9 cellular contexts compared by ENCODE assay signal in the genomic region with DNA sequence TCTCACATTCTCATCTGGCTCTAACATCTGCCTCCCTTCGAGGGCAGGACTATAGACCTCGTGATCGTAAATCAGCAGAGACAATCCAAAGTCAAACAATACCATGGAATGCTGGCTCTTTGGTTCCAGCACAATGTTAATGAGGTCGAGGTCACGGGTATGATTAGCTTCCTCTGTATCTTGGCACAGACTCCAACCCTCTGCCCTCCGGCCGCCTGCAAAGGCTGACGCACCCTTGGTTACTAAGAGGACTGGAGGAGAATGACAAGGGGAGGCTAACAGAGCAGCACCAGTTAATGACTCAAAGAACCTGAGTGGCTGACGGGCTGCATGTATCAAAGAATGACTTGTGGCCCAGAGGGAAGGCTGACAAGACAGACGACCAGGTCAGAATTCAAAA. TPM values are rescaled to one million over a fixed set of nuclear protein-coding genes. Genes with fewer than 3 reads are reported as not detected.
A peak's percentile ranks its signal among the peaks of the same experiment; 100 is the strongest.
DNase-seq lines count a peak whose midpoint lies in the region; ATAC-seq and TF ChIP-seq lines count a peak whose summit lies in the region.
"Had no signal": no experiment of that assay in that cellular context is flagged by ENCODE, and none has a peak within 500 bp of the region (broad histone marks: within the 10 kb centered on the region; RNA-seq: fewer than 3 reads in every experiment).

No MANE protein-coding gene starts in this region.

- H3K27me3 ChIP-seq in ovary: no peaks in the 10 kb centered on the region

- TF ChIP-seq POLR2A in ovary (IDR thresholded peaks at IDR 0.05): no peak

- intact Hi-C loops in ovary (cut with DNase I): no loop called here

- no peaks in the 10 kb centered on the region for H3K36me3 ChIP-seq in ovary

- H3K9me3 ChIP-seq in ovary: no peaks in the 10 kb centered on the region

- peak overlapping the region in 1 of 2 donors; percentile 31 for H3K27ac ChIP-seq in ovary

- ATAC-seq in GM18519 (IDR thresholded peaks at IDR 0.05; ENCODE audit: low FRiP score, unreplicated experiment) (no peak), HG02970 (IDR thresholded peaks at IDR 0.05; ENCODE audit: low FRiP score, unreplicated experiment) (no peak), GM21786 (IDR thresholded peaks at IDR 0.05; ENCODE audit: unreplicated experiment) (no peak), GM18873 (IDR thresholded peaks at IDR 0.05; ENCODE audit: low FRiP score, unreplicated experiment) (no peak)

- DNase-seq in DMS53 treated with DMSO at 0.1 percent for 48 hours (lab: John Stamatoyannopoulos, UW; ENCODE audit: unreplicated experiment): peak; percentile 57
- DNase-seq in RKO (ENCODE audit: low spot score): peak; percentile 81
- peak; percentile 92 for DNase-seq in fibroblast of villous mesenchyme (ENCODE audit: low read depth)
- DNase-seq in ovary: peak; percentile 40 to 57 (median 47)
- DNase-seq: activated B cell treated with CpG ODN at 0.5 μM for 24 hours had no signal

- no peak for TF ChIP-seq EP300 in ovary (IDR thresholded peaks at IDR 0.05)

- H3K4me1 ChIP-seq in ovary (ENCODE audit: insufficient read depth): peaks cover 23% of the 10 kb centered on the region

- no peak for TF ChIP-seq CTCF in fibroblast of villous mesenchyme (IDR thresholded peaks at IDR 0.05; ENCODE audit: insufficient read depth, low read depth, low read length)
- no peak for TF ChIP-seq CTCF in ovary (IDR thresholded peaks at IDR 0.05)

- H3K4me3 ChIP-seq in fibroblast of villous mesenchyme (ENCODE audit: low read depth, low read length) (no peak overlapping the region), ovary (no peak overlapping the region)

- WGBS in ovary, 3 donors: 15 to 26% (median 21%) methylated on average over 10 of the region's 10 CpGs

RNA-seq across cellular contexts. Expression of gene LHFPL2, which starts 10.1 kb away (rescaled TPM):
- 35.0 and 44.1 TPM in 2 replicates for total RNA-seq in fibroblast of villous mesenchyme
- total RNA-seq in ovary: 10 to 100 TPM; 21.5 to 45.1 (median 27.9) TPM
- polyA plus RNA-seq in ovary: 10 to 100 TPM; 20.3 to 41.5 TPM
